1 cellular context compared by ENCODE assay signal in the genomic region with DNA sequence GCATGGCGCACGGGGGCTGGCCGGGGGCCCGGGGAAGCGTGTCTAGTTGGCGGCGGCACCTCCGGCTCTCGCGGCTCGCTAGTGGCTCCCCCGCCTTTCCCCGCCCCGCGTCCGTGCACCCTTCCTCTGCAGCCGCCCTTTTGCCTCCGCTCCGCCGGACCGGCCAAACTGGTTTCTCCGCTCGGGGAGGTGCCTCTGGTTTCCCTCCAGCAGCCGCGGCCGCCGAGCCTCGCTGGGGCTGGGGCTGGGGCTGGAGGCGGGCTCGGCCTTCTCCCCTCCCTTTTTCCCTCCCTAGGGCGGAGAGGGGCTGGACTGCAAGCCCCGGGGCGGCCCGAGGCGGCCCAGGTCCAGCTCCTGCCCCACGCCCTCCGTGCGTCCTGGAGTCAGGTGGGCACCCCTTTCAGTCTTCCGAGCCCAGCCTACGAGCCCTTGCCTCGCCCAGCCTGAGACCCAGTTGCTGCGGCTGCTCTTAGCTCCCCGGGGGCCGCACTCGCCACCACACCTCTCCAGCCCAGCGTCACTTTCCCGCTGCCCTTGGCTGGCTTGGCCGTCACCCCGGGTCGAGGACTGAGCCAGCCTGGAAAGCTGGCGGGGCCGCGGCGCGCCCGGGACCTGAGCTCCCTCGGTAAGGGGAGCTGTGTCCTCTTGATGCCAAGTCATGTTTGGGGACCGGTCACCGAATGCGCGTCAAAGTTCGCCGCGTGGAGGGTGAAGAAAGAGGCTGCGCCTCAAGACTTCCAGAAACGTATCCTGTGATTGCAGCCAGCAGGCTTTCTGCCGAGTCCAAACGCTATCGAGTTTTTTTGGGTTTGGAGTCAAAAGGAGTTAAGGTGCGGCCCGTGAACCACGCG.
TF ChIP-seq lines count a peak whose summit lies in the region.

A gene (minus strand): TSS at position 197 of the 851 bp plus-strand sequence. CDS start 71,508 bp downstream, outside the sequence.

TF ChIP-seq in HepG2, 621 proteins besides CTCF, POLR2A, EP300 and RAD21 (continued from another document and continues in another):
- TF ChIP-seq, protein P1, sequence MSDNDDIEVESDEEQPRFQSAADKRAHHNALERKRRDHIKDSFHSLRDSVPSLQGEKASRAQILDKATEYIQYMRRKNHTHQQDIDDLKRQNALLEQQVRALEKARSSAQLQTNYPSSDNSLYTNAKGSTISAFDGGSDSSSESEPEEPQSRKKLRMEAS (IDR thresholded peaks at IDR 0.05), result peak; percentile 53
- TF ChIP-seq, protein P2, sequence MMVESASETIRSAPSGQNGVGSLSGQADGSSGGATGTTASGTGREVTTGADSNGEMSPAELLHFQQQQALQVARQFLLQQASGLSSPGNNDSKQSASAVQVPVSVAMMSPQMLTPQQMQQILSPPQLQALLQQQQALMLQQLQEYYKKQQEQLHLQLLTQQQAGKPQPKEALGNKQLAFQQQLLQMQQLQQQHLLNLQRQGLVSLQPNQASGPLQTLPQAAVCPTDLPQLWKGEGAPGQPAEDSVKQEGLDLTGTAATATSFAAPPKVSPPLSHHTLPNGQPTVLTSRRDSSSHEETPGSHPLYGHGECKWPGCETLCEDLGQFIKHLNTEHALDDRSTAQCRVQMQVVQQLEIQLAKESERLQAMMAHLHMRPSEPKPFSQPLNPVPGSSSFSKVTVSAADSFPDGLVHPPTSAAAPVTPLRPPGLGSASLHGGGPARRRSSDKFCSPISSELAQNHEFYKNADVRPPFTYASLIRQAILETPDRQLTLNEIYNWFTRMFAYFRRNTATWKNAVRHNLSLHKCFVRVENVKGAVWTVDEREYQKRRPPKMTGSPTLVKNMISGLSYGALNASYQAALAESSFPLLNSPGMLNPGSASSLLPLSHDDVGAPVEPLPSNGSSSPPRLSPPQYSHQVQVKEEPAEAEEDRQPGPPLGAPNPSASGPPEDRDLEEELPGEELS (CRISPR knock-in tag; IDR thresholded peaks at IDR 0.05), result no peak
- TF ChIP-seq RBFOX2 (IDR thresholded peaks at IDR 0.05; ENCODE audit: low read depth, low read length) (peak; percentile 85), PITX1 (CRISPR knock-in tag; IDR thresholded peaks at IDR 0.05) (peak; percentile 59; the same call in 1 of the 2 replicates), SYNCRIP (IDR thresholded peaks at IDR 0.05; ENCODE audit: insufficient read depth, low read depth, low read length) (no peak), RFXAP (CRISPR knock-in tag; IDR thresholded peaks at IDR 0.05; ENCODE audit: borderline replicate concordance) (no peak), NONO (IDR thresholded peaks at IDR 0.05) (no peak), NONO (CRISPR knock-in tag; conservative IDR thresholded peaks at IDR 0.05) (peak; percentile 52; the same call in 1 of the 2 replicates), ZNF720 (CRISPR knock-in tag; IDR thresholded peaks at IDR 0.05) (no peak), SUZ12 (IDR thresholded peaks at IDR 0.05; ENCODE audit: low read depth, low read length) (no peak), ZNF382 (CRISPR knock-in tag; IDR thresholded peaks at IDR 0.05; ENCODE audit: borderline replicate concordance) (no peak), MTA1 (CRISPR knock-in tag; IDR thresholded peaks at IDR 0.05; ENCODE audit: borderline replicate concordance) (0 out of 2 replicates have a peak, but pooled peaks have one; percentile 23), SMAD9 (CRISPR knock-in tag; IDR thresholded peaks at IDR 0.05) (no peak), CREM (IDR thresholded peaks at IDR 0.05) (no peak), CREM (CRISPR knock-in tag; IDR thresholded peaks at IDR 0.05) (no peak)
- TF ChIP-seq, protein P3, sequence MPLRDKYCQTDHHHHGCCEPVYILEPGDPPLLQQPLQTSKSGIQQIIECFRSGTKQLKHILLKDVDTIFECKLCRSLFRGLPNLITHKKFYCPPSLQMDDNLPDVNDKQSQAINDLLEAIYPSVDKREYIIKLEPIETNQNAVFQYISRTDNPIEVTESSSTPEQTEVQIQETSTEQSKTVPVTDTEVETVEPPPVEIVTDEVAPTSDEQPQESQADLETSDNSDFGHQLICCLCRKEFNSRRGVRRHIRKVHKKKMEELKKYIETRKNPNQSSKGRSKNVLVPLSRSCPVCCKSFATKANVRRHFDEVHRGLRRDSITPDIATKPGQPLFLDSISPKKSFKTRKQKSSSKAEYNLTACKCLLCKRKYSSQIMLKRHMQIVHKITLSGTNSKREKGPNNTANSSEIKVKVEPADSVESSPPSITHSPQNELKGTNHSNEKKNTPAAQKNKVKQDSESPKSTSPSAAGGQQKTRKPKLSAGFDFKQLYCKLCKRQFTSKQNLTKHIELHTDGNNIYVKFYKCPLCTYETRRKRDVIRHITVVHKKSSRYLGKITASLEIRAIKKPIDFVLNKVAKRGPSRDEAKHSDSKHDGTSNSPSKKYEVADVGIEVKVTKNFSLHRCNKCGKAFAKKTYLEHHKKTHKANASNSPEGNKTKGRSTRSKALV (CRISPR knock-in tag; IDR thresholded peaks at IDR 0.05), result peak; percentile 97
- TF ChIP-seq, protein P4, sequence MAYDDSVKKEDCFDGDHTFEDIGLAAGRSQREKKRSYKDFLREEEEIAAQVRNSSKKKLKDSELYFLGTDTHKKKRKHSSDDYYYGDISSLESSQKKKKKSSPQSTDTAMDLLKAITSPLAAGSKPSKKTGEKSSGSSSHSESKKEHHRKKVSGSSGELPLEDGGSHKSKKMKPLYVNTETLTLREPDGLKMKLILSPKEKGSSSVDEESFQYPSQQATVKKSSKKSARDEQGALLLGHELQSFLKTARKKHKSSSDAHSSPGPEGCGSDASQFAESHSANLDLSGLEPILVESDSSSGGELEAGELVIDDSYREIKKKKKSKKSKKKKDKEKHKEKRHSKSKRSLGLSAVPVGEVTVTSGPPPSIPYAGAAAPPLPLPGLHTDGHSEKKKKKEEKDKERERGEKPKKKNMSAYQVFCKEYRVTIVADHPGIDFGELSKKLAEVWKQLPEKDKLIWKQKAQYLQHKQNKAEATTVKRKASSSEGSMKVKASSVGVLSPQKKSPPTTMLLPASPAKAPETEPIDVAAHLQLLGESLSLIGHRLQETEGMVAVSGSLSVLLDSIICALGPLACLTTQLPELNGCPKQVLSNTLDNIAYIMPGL (CRISPR knock-in tag; IDR thresholded peaks at IDR 0.05; ENCODE audit: borderline replicate concordance in 1 of 2, low read depth in 1 of 2), result 0 out of 4 replicates have a peak, but pooled peaks of 1 of the 2 experiments have one; percentile 45
- TF ChIP-seq, protein P5, sequence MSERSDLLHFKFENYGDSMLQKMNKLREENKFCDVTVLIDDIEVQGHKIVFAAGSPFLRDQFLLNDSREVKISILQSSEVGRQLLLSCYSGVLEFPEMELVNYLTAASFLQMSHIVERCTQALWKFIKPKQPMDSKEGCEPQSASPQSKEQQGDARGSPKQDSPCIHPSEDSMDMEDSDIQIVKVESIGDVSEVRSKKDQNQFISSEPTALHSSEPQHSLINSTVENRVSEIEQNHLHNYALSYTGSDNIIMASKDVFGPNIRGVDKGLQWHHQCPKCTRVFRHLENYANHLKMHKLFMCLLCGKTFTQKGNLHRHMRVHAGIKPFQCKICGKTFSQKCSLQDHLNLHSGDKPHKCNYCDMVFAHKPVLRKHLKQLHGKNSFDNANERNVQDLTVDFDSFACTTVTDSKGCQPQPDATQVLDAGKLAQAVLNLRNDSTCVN (CRISPR knock-in tag; IDR thresholded peaks at IDR 0.05; ENCODE audit: borderline replicate concordance), result peak; percentile 35; the same call in 1 of the 2 replicates
- TF ChIP-seq, protein P6, sequence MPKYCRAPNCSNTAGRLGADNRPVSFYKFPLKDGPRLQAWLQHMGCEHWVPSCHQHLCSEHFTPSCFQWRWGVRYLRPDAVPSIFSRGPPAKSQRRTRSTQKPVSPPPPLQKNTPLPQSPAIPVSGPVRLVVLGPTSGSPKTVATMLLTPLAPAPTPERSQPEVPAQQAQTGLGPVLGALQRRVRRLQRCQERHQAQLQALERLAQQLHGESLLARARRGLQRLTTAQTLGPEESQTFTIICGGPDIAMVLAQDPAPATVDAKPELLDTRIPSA (CRISPR knock-in tag; IDR thresholded peaks at IDR 0.05; ENCODE audit: borderline replicate concordance), result no peak
- TF ChIP-seq, protein P7, sequence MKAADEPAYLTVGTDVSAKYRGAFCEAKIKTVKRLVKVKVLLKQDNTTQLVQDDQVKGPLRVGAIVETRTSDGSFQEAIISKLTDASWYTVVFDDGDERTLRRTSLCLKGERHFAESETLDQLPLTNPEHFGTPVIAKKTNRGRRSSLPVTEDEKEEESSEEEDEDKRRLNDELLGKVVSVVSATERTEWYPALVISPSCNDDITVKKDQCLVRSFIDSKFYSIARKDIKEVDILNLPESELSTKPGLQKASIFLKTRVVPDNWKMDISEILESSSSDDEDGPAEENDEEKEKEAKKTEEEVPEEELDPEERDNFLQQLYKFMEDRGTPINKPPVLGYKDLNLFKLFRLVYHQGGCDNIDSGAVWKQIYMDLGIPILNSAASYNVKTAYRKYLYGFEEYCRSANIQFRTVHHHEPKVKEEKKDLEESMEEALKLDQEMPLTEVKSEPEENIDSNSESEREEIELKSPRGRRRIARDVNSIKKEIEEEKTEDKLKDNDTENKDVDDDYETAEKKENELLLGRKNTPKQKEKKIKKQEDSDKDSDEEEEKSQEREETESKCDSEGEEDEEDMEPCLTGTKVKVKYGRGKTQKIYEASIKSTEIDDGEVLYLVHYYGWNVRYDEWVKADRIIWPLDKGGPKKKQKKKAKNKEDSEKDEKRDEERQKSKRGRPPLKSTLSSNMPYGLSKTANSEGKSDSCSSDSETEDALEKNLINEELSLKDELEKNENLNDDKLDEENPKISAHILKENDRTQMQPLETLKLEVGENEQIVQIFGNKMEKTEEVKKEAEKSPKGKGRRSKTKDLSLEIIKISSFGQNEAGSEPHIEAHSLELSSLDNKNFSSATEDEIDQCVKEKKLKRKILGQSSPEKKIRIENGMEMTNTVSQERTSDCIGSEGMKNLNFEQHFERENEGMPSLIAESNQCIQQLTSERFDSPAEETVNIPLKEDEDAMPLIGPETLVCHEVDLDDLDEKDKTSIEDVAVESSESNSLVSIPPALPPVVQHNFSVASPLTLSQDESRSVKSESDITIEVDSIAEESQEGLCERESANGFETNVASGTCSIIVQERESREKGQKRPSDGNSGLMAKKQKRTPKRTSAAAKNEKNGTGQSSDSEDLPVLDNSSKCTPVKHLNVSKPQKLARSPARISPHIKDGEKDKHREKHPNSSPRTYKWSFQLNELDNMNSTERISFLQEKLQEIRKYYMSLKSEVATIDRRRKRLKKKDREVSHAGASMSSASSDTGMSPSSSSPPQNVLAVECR (CRISPR knock-in tag; IDR thresholded peaks at IDR 0.05; ENCODE audit: borderline replicate concordance), result peak; percentile 36; the same call in 1 of the 2 replicates
- TF ChIP-seq, protein P8, sequence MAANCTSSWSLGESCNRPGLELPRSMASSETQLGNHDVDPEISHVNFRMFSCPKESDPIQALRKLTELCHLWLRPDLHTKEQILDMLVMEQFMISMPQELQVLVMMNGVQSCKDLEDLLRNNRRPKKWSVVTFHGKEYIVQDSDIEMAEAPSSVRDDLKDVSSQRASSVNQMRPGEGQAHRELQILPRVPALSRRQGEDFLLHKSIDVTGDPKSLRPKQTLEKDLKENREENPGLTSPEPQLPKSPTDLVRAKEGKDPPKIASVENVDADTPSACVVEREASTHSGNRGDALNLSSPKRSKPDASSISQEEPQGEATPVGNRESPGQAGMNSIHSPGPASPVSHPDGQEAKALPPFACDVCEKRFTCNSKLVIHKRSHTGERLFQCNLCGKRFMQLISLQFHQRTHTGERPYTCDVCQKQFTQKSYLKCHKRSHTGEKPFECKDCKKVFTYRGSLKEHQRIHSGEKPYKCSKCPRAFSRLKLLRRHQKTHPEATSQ (CRISPR knock-in tag; IDR thresholded peaks at IDR 0.05; ENCODE audit: borderline replicate concordance), result no peak
- TF ChIP-seq, protein P9, sequence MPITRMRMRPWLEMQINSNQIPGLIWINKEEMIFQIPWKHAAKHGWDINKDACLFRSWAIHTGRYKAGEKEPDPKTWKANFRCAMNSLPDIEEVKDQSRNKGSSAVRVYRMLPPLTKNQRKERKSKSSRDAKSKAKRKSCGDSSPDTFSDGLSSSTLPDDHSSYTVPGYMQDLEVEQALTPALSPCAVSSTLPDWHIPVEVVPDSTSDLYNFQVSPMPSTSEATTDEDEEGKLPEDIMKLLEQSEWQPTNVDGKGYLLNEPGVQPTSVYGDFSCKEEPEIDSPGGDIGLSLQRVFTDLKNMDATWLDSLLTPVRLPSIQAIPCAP (CRISPR knock-in tag; IDR thresholded peaks at IDR 0.05; ENCODE audit: low read depth), result no peak
- TF ChIP-seq, protein P10, sequence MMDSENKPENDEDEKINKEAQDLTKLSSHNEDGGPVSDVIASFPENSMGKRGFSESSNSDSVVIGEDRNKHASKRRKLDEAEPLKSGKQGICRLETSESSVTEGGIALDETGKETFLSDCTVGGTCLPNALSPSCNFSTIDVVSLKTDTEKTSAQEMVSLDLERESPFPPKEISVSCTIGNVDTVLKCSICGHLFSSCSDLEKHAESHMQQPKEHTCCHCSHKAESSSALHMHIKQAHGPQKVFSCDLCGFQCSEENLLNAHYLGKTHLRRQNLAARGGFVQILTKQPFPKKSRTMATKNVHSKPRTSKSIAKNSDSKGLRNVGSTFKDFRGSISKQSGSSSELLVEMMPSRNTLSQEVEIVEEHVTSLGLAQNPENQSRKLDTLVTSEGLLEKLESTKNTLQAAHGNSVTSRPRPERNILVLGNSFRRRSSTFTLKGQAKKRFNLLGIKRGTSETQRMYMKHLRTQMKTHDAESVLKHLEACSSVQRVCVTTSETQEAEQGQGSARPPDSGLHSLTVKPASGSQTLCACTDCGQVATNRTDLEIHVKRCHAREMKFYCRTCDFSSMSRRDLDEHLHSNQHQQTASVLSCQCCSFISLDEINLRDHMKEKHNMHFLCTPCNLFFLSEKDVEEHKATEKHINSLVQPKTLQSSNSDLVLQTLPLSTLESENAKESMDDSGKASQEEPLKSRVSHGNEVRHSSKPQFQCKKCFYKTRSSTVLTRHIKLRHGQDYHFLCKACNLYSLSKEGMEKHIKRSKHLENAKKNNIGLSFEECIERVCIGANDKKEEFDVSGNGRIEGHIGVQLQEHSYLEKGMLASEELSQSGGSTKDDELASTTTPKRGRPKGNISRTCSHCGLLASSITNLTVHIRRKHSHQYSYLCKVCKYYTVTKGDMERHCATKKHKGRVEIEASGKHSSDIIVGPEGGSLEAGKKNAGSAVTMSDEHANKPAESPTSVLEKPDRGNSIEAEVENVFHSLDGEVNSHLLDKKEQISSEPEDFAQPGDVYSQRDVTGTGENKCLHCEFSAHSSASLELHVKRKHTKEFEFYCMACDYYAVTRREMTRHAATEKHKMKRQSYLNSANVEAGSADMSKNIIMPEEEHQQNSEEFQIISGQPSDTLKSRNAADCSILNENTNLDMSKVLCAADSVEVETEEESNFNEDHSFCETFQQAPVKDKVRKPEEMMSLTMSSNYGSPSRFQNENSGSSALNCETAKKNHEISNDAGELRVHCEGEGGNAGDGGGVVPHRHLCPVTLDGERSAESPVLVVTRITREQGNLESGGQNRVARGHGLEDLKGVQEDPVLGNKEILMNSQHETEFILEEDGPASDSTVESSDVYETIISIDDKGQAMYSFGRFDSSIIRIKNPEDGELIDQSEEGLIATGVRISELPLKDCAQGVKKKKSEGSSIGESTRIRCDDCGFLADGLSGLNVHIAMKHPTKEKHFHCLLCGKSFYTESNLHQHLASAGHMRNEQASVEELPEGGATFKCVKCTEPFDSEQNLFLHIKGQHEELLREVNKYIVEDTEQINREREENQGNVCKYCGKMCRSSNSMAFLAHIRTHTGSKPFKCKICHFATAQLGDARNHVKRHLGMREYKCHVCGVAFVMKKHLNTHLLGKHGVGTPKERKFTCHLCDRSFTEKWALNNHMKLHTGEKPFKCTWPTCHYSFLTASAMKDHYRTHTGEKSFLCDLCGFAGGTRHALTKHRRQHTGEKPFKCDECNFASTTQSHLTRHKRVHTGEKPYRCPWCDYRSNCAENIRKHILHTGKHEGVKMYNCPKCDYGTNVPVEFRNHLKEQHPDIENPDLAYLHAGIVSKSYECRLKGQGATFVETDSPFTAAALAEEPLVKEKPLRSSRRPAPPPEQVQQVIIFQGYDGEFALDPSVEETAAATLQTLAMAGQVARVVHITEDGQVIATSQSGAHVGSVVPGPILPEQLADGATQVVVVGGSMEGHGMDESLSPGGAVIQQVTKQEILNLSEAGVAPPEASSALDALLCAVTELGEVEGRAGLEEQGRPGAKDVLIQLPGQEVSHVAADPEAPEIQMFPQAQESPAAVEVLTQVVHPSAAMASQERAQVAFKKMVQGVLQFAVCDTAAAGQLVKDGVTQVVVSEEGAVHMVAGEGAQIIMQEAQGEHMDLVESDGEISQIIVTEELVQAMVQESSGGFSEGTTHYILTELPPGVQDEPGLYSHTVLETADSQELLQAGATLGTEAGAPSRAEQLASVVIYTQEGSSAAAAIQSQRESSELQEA (CRISPR knock-in tag; IDR thresholded peaks at IDR 0.05; ENCODE audit: not compliant biosample characterization), result no peak
